19 cellular contexts compared by ENCODE assay signal in the genomic region with DNA sequence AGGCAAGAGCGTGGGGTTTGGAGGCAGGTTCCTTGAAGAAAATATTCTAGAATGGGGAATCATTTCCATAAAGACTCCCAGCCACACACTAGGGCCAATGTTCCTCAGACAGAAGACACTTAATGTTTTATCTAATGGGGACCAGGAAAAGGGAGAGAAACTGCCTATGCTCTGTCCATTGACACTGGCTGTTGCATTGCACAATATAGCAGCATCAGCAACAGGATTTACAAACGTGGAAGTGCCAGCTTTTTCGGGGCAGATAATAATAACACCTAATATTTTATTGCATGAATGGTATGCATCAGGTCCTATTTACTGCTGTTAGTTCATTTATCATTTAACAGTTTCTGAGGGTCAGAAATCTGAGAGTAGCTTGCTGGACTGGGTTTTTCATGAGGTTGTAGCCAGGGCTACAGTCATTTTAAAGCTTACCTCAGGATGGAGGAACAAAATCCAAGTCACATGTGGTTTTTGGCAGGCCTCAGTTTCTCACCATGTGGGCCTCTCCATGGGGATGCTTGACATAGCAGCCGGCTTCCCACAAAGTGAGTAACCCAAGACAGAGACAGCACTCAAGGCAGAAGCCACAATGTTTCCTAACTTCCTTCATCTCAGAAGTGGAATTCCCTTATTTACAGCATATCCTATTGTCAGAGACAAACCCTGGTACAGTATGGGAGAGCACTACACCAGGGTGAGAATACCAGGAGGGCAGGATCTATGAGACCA.
DNase-seq lines count a peak whose midpoint lies in the region; ATAC-seq and TF ChIP-seq lines count a peak whose summit lies in the region.
"Had no signal": no experiment of that assay in that cellular context is flagged by ENCODE, and none has a peak within 500 bp of the region (broad histone marks: within the 10 kb centered on the region; RNA-seq: fewer than 3 reads in every experiment).

No MANE protein-coding gene starts in this region.

- CTCF ChIA-PET in AG04450 (lab: Charles Lee) = no interaction called here

- TF ChIP-seq CTCF in AG04450 (IDR thresholded peaks at IDR 0.05; ENCODE audit: low read depth, low read length) (no peak), HFFc6 (IDR thresholded peaks at IDR 0.05) (no peak)

- peak; percentile 55 for DNase-seq in AG04450 (ENCODE audit: low read depth, low spot score)
- DNase-seq in HFFc6 = peak; percentile 53
- peak; percentile 75 for DNase-seq in cerebellar cortex (ENCODE audit: low spot score)
- peak; percentile 86 for DNase-seq in myocyte (ENCODE audit: low read depth)
- no peak for DNase-seq in NCI-H774 (lab: John Stamatoyannopoulos, UW)
- no peak for DNase-seq in stimulated activated CD4-positive, alpha-beta T cell treated with anti-CD3 and anti-CD28 coated beads, Interleukin-2, amount 100 ng/mL, for 24 hours
- no peak for DNase-seq in NCI-H2107 (lab: John Stamatoyannopoulos, UW)
- DNase-seq: activated CD4-positive, alpha-beta T cell treated with anti-CD3 and anti-CD28 coated beads, Interleukin-2, amount 50 U/mL, for 4 hours; DMS79; GOT3; nucleus accumbens; stimulated activated CD8-positive, alpha-beta memory T cell treated with anti-CD3 and anti-CD28 coated beads, Interleukin-4, amount 100 ng/mL, for 48 hours; T-helper 2 cell; upper lobe of left lung had no signal

- ATAC-seq in HG03039 (IDR thresholded peaks at IDR 0.05; ENCODE audit: unreplicated experiment) = no peak

- no peak overlapping the region for H3K4me3 Mint-ChIP-seq in HFFc6
- H3K4me3 Mint-ChIP-seq: memory B cell had no signal

- H3K27ac ChIP-seq in AG04450 (ENCODE audit: low read depth, low read length) = no peak overlapping the region
- H3K27ac ChIP-seq: HL-60, upper lobe of left lung had no signal

- no peaks in the 10 kb centered on the region for H3K9me3 ChIP-seq in AG04450 (ENCODE audit: control insufficient read depth, insufficient read depth, low read length)
- H3K9me3 ChIP-seq: breast epithelium, upper lobe of left lung had no signal

- no peaks in the 10 kb centered on the region for H3K9me3 Mint-ChIP-seq in HFFc6
- H3K9me3 Mint-ChIP-seq: activated T-helper 2 cell treated with anti-CD3 and anti-CD28 coated beads, Interferon-gamma antibody, Interleukin-2, Interleukin-4, amounts not matched to agents 10 μg/mL and 5 μg/mL and 100 μg/mL, durations not matched to agents 14 hours and 24 hours and 36 hours; memory B cell had no signal

- no peaks in the 10 kb centered on the region for H3K36me3 Mint-ChIP-seq in HFFc6 (ENCODE audit: low read depth)
- H3K36me3 Mint-ChIP-seq: memory B cell had no signal

- H3K27ac Mint-ChIP-seq in HFFc6 = peak overlapping the region; percentile 43; the same call in 1 of the 2 replicates
- H3K27ac Mint-ChIP-seq: activated T-helper 2 cell treated with anti-CD3 and anti-CD28 coated beads, Interferon-gamma antibody, Interleukin-2, Interleukin-4, amounts not matched to agents 10 μg/mL and 5 μg/mL and 100 μg/mL, durations not matched to agents 14 hours and 24 hours and 36 hours; memory B cell had no signal

- H3K27me3 Mint-ChIP-seq in HFFc6 (ENCODE audit: insufficient read depth) = peaks cover 1% of the 10 kb centered on the region

- H3K4me1 Mint-ChIP-seq in HFFc6 (ENCODE audit: low read depth) = peaks cover 32% of the 10 kb centered on the region
- H3K4me1 Mint-ChIP-seq: memory B cell had no signal

- no peaks in the 10 kb centered on the region for H3K27me3 ChIP-seq in AG04450 (ENCODE audit: control insufficient read depth, insufficient read depth, low read length)
- H3K27me3 ChIP-seq: breast epithelium, upper lobe of left lung had no signal

- no peak overlapping the region for H3K4me3 ChIP-seq in AG04450 (ENCODE audit: low read depth, low read length)
- H3K4me3 ChIP-seq: breast epithelium, upper lobe of left lung had no signal

- POLR2A ChIA-PET in AG04450 (lab: Yijun Ruan, JAX) = no interaction called here

Comparison
In these comparisons a context has a peak if more than half of its experiments do, and no peak if none do; other contexts are left out.
1. DNase-seq: peak in AG04450 (single experiment), HFFc6 (single experiment), cerebellar cortex (single experiment) and myocyte (single experiment); none in NCI-H774 (single experiment), stimulated activated CD4-positive, alpha-beta T cell treated with anti-CD3 and anti-CD28 coated beads, Interleukin-2, amount 100 ng/mL, for 24 hours (0 of 2) and NCI-H2107 (single experiment).